ENCODE assay signal across 15 cellular contexts in the genomic region with DNA sequence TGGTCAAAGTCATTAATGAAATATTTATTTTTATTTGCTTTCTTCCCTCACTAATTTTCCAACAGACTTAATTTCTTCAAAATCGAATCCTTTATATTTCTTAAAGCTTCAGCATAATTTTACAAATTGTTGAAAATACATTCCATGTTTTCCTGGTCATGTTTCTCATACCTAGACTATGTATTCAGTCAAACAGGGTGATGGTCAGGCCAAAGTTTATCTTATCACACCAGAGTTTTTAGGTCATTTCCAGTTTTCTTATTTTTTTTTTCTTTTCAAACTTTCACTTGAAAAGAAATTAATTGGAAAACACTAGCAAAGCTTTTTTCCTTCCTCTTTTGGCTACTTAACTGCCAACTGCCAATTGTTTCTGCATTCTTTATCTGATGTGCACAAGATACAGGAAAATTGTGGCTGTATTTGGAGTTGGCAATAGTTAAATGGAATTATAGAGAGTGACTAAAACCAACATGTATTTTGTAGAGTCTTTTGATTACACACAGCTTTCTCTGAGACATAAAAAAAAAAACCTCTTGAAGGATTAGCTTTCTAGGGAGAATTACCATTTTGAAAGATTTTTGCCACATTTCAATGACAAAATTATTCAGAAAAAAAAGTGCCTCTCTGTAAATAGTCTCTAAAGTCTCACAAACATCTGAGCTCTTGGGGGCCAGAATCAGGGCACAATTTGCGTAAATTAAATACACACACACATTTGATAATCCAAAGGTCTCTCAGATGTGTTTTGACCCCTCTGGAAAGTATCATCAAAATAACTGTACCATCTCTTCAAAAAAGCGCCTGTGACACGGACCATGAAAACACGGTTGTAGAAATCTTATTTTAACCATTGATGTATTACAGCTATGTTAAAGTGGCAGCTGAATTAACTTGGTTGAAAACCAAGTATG.
DNase-seq lines count a peak whose midpoint lies in the region; ATAC-seq and TF ChIP-seq lines count a peak whose summit lies in the region.
"Had no signal": no experiment of that assay in that cellular context is flagged by ENCODE, and none has a peak within 500 bp of the region (broad histone marks: within the 10 kb centered on the region; RNA-seq: fewer than 3 reads in every experiment).

No MANE protein-coding gene starts in this region.

- no peak for TF ChIP-seq CTCF in brain (conservative IDR thresholded peaks at IDR 0.05)

- H3K9me3 Mint-ChIP-seq in brain: peaks cover 0 to 6% (median 0%) of the 10 kb centered on the region in 5 experiments
- no peaks in the 10 kb centered on the region for H3K9me3 Mint-ChIP-seq in activated CD8-positive, alpha-beta memory T cell treated with anti-CD3 and anti-CD28 coated beads, Interleukin-2, amount 10 ng/mL, durations not matched to agents 7 days and 5 days (ENCODE audit: low read depth)
- H3K9me3 Mint-ChIP-seq in effector memory CD8-positive, alpha-beta T cell: no peaks in the 10 kb centered on the region

- no peaks in the 10 kb centered on the region for H3K36me3 Mint-ChIP-seq in brain
- H3K36me3 Mint-ChIP-seq in activated CD8-positive, alpha-beta memory T cell treated with anti-CD3 and anti-CD28 coated beads, Interleukin-2, amount 10 ng/mL, durations not matched to agents 7 days and 5 days: no peaks in the 10 kb centered on the region
- no peaks in the 10 kb centered on the region for H3K36me3 Mint-ChIP-seq in effector memory CD8-positive, alpha-beta T cell (ENCODE audit: insufficient read depth)

- H3K14ac ChIP-seq in mesenchymal stem cell (ENCODE audit: low read length in 2 of 2): no peak overlapping the region

- H3K79me1 ChIP-seq in mesenchymal stem cell (replicated peaks; ENCODE audit: low read length, poor library complexity, severe bottlenecking): no peaks in the 10 kb centered on the region

- 95% methylated on average over 5 of the region's 5 CpGs for WGBS in mesenchymal stem cell

- H3K27ac Mint-ChIP-seq in brain: peak overlapping the region in 4 of 5 experiments; percentile 22 to 56 (median 50)
- H3K27ac Mint-ChIP-seq in activated CD8-positive, alpha-beta memory T cell treated with anti-CD3 and anti-CD28 coated beads, Interleukin-2, amount 10 ng/mL, durations not matched to agents 7 days and 5 days: no peak overlapping the region
- no peak overlapping the region for H3K27ac Mint-ChIP-seq in effector memory CD8-positive, alpha-beta T cell
- H3K27ac Mint-ChIP-seq: progenitor cell of endocrine pancreas had no signal

- peaks cover 68% of the 10 kb centered on the region for H3K4me1 Mint-ChIP-seq in brain
- peaks cover 3% of the 10 kb centered on the region for H3K4me1 Mint-ChIP-seq in activated CD8-positive, alpha-beta memory T cell treated with anti-CD3 and anti-CD28 coated beads, Interleukin-2, amount 10 ng/mL, durations not matched to agents 7 days and 5 days
- H3K4me1 Mint-ChIP-seq in effector memory CD8-positive, alpha-beta T cell (ENCODE audit: low read depth in 2 of 2): no peaks in the 10 kb centered on the region

- no peak overlapping the region for H3K18ac ChIP-seq in mesenchymal stem cell (ENCODE audit: low read depth in 1 of 2, low read length in 2 of 2)

- no peak overlapping the region for H2BK120ac ChIP-seq in mesenchymal stem cell (ENCODE audit: low read depth, low read length)

- H3K4ac ChIP-seq in mesenchymal stem cell (ENCODE audit: low read depth in 1 of 2, low read length in 2 of 2): no peak overlapping the region

- no peaks in the 10 kb centered on the region for H3K9me3 ChIP-seq in mesenchymal stem cell (ENCODE audit: control insufficient read depth, low read length)
- H3K9me3 ChIP-seq: stomach had no signal

- H3K9ac ChIP-seq in mesenchymal stem cell (ENCODE audit: low read length): peak overlapping the region; percentile 9

- CTCF ChIA-PET in activated CD8-positive, alpha-beta memory T cell treated with anti-CD3 and anti-CD28 coated beads, Interleukin-2, amount 10 ng/mL, durations not matched to agents 7 days and 5 days (lab: Charles Lee): no interaction called here

- H4K91ac ChIP-seq in mesenchymal stem cell (ENCODE audit: low read length): no peak overlapping the region

- peak overlapping the region; percentile 62 for H3K27ac ChIP-seq in mesenchymal stem cell (ENCODE audit: low read length, poor library complexity, severe bottlenecking)
- H3K27ac ChIP-seq: stomach had no signal

- DNase-seq in CMK (ENCODE audit: low read depth) (peak; percentile 25), NCI-H226 (peak; percentile 46), mesenchymal stem cell (no peak), hypothalamus (lab: John Stamatoyannopoulos, UW) (no peak)
- no peak for DNase-seq in activated CD8-positive, alpha-beta memory T cell treated with anti-CD3 and anti-CD28 coated beads, Interleukin-2, amount 10 ng/mL, durations not matched to agents 7 days and 5 days
- no peak for DNase-seq in effector memory CD8-positive, alpha-beta T cell
- DNase-seq: activated CD4-positive, alpha-beta T cell treated with anti-CD3 and anti-CD28 coated beads, Interleukin-2, amount 50 U/mL, for 48 hours; activated effector memory CD4-positive, alpha-beta T cell treated with anti-CD3 and anti-CD28 coated beads, Interleukin-2, amount 50 U/mL, for 16 hours; glutamatergic neuron; mesendoderm; NCI-H1436; stomach had no signal

- H3K4me2 ChIP-seq in mesenchymal stem cell (ENCODE audit: low read length, poor library complexity, severe bottlenecking): no peak overlapping the region

- H3K4me1 ChIP-seq in mesenchymal stem cell (ENCODE audit: control insufficient read depth, insufficient read depth, low read depth, low read length): peaks cover 6% of the 10 kb centered on the region

- H2BK15ac ChIP-seq in mesenchymal stem cell (ENCODE audit: low read depth, poor library complexity, severe bottlenecking): no peak overlapping the region

- no peak overlapping the region for H2BK5ac ChIP-seq in mesenchymal stem cell (ENCODE audit: low read depth, low read length, poor library complexity, severe bottlenecking)

- H3K27me3 ChIP-seq in mesenchymal stem cell (ENCODE audit: control insufficient read depth in 1 of 2, insufficient read depth in 1 of 2, low read length in 2 of 2): no peaks in the 10 kb centered on the region
- H3K27me3 ChIP-seq: stomach had no signal

- H2AFZ ChIP-seq in mesenchymal stem cell (ENCODE audit: low read depth, low read length): no peak overlapping the region

- no peaks in the 10 kb centered on the region for H3K36me3 ChIP-seq in mesenchymal stem cell (ENCODE audit: control insufficient read depth in 1 of 2, insufficient read depth in 2 of 2, low read depth in 1 of 2, low read length in 2 of 2)
- H3K36me3 ChIP-seq: stomach had no signal

- H3K23ac ChIP-seq in mesenchymal stem cell (ENCODE audit: low read length in 2 of 2): no peak overlapping the region

- no peak overlapping the region for H4K8ac ChIP-seq in mesenchymal stem cell (ENCODE audit: low read length)

- peak overlapping the region; percentile 96 for H2AK5ac ChIP-seq in mesenchymal stem cell (ENCODE audit: low read length, severe bottlenecking)

- H2BK12ac ChIP-seq in mesenchymal stem cell (ENCODE audit: low read length in 2 of 2): no peak overlapping the region

- ATAC-seq in activated CD8-positive, alpha-beta memory T cell treated with anti-CD3 and anti-CD28 coated beads, Interleukin-2, amount 10 ng/mL, durations not matched to agents 7 days and 5 days: no peak
- no peak for ATAC-seq in effector memory CD8-positive, alpha-beta T cell (replicated peaks)
- no peak for ATAC-seq in HG03442 (IDR thresholded peaks at IDR 0.05; ENCODE audit: unreplicated experiment)

- peak overlapping the region in 1 of 5 experiments; percentile 18 for H3K4me3 Mint-ChIP-seq in brain
- H3K4me3 Mint-ChIP-seq in activated CD8-positive, alpha-beta memory T cell treated with anti-CD3 and anti-CD28 coated beads, Interleukin-2, amount 10 ng/mL, durations not matched to agents 7 days and 5 days: no peak overlapping the region
- no peak overlapping the region for H3K4me3 Mint-ChIP-seq in effector memory CD8-positive, alpha-beta T cell

- no peak overlapping the region for H3K4me3 ChIP-seq in mesenchymal stem cell (ENCODE audit: insufficient read depth in 1 of 2, low read depth in 1 of 2, low read length in 2 of 2)
- H3K4me3 ChIP-seq: stomach had no signal

- no peaks in the 10 kb centered on the region for H3K27me3 Mint-ChIP-seq in brain
- H3K27me3 Mint-ChIP-seq in activated CD8-positive, alpha-beta memory T cell treated with anti-CD3 and anti-CD28 coated beads, Interleukin-2, amount 10 ng/mL, durations not matched to agents 7 days and 5 days: no peaks in the 10 kb centered on the region
- H3K27me3 Mint-ChIP-seq in effector memory CD8-positive, alpha-beta T cell: no peaks in the 10 kb centered on the region
- H3K27me3 Mint-ChIP-seq: progenitor cell of endocrine pancreas had no signal

Comparison
In these comparisons a context has a peak if more than half of its experiments do, and no peak if none do; other contexts are left out.
1. DNase-seq: peak in CMK (single experiment) and NCI-H226 (single experiment); none in mesenchymal stem cell (single experiment), activated CD8-positive, alpha-beta memory T cell treated with anti-CD3 and anti-CD28 coated beads, Interleukin-2, amount 10 ng/mL, durations not matched to agents 7 days and 5 days (single experiment), hypothalamus (0 of 51) and effector memory CD8-positive, alpha-beta T cell (0 of 3).
2. H3K27ac Mint-ChIP-seq: peak in brain (4 of 5); none in activated CD8-positive, alpha-beta memory T cell treated with anti-CD3 and anti-CD28 coated beads, Interleukin-2, amount 10 ng/mL, durations not matched to agents 7 days and 5 days (single experiment) and effector memory CD8-positive, alpha-beta T cell (0 of 2).